In genomic region chr17:17822189-17822978, GRCh38 we compare ENCODE assay signal across 8 cellular contexts. TPM values are rescaled to one million over a fixed set of nuclear protein-coding genes. Genes with fewer than 3 reads are reported as not detected.
DNase-seq lines count a peak whose midpoint lies in the region; ATAC-seq, FAIRE-seq and TF ChIP-seq lines count a peak whose summit lies in the region.

No MANE protein-coding gene starts in this region.

- ATAC-seq in naive thymus-derived CD4-positive, alpha-beta T cell: no peak
- no peak for ATAC-seq in HG03097 (IDR thresholded peaks at IDR 0.05; ENCODE audit: low FRiP score, unreplicated experiment)
- no peak for ATAC-seq in GM21786 (IDR thresholded peaks at IDR 0.05; ENCODE audit: unreplicated experiment)

- H3K27ac Mint-ChIP-seq in naive thymus-derived CD4-positive, alpha-beta T cell: peak overlapping the region; percentile 28 to 94 (median 75)

- H3K9me3 Mint-ChIP-seq in naive thymus-derived CD4-positive, alpha-beta T cell: no peaks in the 10 kb centered on the region

- peak overlapping the region; percentile 77 for H3K9ac ChIP-seq in MM.1S (ENCODE audit: low read length)

- H3F3A ChIP-seq in MM.1S (ENCODE audit: insufficient read depth, low read length): 0 out of 2 replicates have a peak, but pooled peaks cover 3% of the 10 kb centered on the region

- no peaks in the 10 kb centered on the region for H3K9me3 ChIP-seq in MM.1S (replicated peaks; ENCODE audit: insufficient read depth, low read length)
- no peaks in the 10 kb centered on the region for H3K9me3 ChIP-seq in ectodermal cell (ENCODE audit: control insufficient read depth, low read length)
- H3K9me3 ChIP-seq in naive thymus-derived CD4-positive, alpha-beta T cell (ENCODE audit: control insufficient read depth in 2 of 3, low read length in 3 of 3): no peaks in the 10 kb centered on the region

- peaks cover 0 to 22% (median 7%) of the 10 kb centered on the region in 5 donors for H3K36me3 Mint-ChIP-seq in naive thymus-derived CD4-positive, alpha-beta T cell

- H3K4me3 Mint-ChIP-seq in naive thymus-derived CD4-positive, alpha-beta T cell: peak overlapping the region; percentile 55 to 83 (median 77)

- WGBS in ectodermal cell, 2 experiments: 92 to 96% methylated on average over 4 of the region's 4 CpGs

- H3K36me3 ChIP-seq in MM.1S (replicated peaks; ENCODE audit: insufficient read depth, low read length): peaks cover 3% of the 10 kb centered on the region; the same call in 1 of the 2 replicates
- peaks cover under 1% of the 10 kb centered on the region for H3K36me3 ChIP-seq in ectodermal cell (ENCODE audit: control insufficient read depth, insufficient read depth, low read length)
- H3K36me3 ChIP-seq in naive thymus-derived CD4-positive, alpha-beta T cell (ENCODE audit: control insufficient read depth in 2 of 3, insufficient read depth in 3 of 3, low read length in 3 of 3): peaks cover 0 to 27% (median 7%) of the 10 kb centered on the region in 3 experiments

- H3K27me3 Mint-ChIP-seq in naive thymus-derived CD4-positive, alpha-beta T cell: no peaks in the 10 kb centered on the region

- TF ChIP-seq POLR2A in H54 (IDR thresholded peaks at IDR 0.05; ENCODE audit: low read depth, low read length): no peak

- no peaks in the 10 kb centered on the region; the same call in 1 of the 2 replicates for H4K20me1 ChIP-seq in MM.1S (ENCODE audit: insufficient read depth, low read length)

- no peaks in the 10 kb centered on the region for H3K9me2 ChIP-seq in MM.1S (replicated peaks; ENCODE audit: insufficient read depth, low read length)

- CTCF ChIA-PET in naive thymus-derived CD4-positive, alpha-beta T cell (lab: Charles Lee): interaction anchor here (1.2 to 1.4 kb wide), 2 partner anchors 9 to 14 kb away, joined by 5 to 6 read pairs; partner anchors contain the start of gene SREBF1

- H2AFZ ChIP-seq in MM.1S (ENCODE audit: low read length): no peak overlapping the region

- H3K27me3 ChIP-seq in MM.1S (replicated peaks; ENCODE audit: insufficient read depth, low read length): no peaks in the 10 kb centered on the region
- no peaks in the 10 kb centered on the region for H3K27me3 ChIP-seq in ectodermal cell (ENCODE audit: control insufficient read depth, insufficient read depth, low read length, poor library complexity, severe bottlenecking)
- H3K27me3 ChIP-seq in naive thymus-derived CD4-positive, alpha-beta T cell (ENCODE audit: control insufficient read depth in 2 of 2, insufficient read depth in 2 of 2, low read length in 2 of 2): no peaks in the 10 kb centered on the region

- no peak for TF ChIP-seq CTCF in MM.1S (IDR thresholded peaks at IDR 0.05; ENCODE audit: low read length)

- peak overlapping the region; percentile 94 for H3K4me2 ChIP-seq in MM.1S (ENCODE audit: low read depth, low read length)

- DNase-seq in Ammon's horn (ENCODE audit: low spot score): peak; percentile 97
- no peak for DNase-seq in MM.1S
- no peak for DNase-seq in naive thymus-derived CD4-positive, alpha-beta T cell
- no peak for DNase-seq in NCI-H2227 treated with DMSO at 0.1 percent for 48 hours (lab: John Stamatoyannopoulos, UW)
- DNase-seq in H54 (ENCODE audit: insufficient read length, low spot score): no peak

- POLR2A ChIA-PET in naive thymus-derived CD4-positive, alpha-beta T cell (lab: Charles Lee): interaction anchor here (1.0 to 2.0 kb wide), 5 partner anchors 9 to 30 kb away, joined by 3 to 5 read pairs (median 3); no protein-coding TSS in a partner anchor

- H3K27ac ChIP-seq in MM.1S (ENCODE audit: low read length): no peak overlapping the region
- H3K27ac ChIP-seq in ectodermal cell (ENCODE audit: insufficient read depth, low read depth, low read length, poor library complexity, severe bottlenecking): no peak overlapping the region
- peak overlapping the region; percentile 65 for H3K27ac ChIP-seq in naive thymus-derived CD4-positive, alpha-beta T cell (ENCODE audit: low read depth, low read length)

- intact Hi-C loops in naive thymus-derived CD4-positive, alpha-beta T cell (cut with micrococcal nuclease): loop anchor here (5.0 to 10.0 kb wide), 2 partner anchors 492 to 1555 kb away; partner anchors contain the start of genes MAPK7 (in 1 of the 2), SMCR8 (in 1 of the 2) and TOP3A (in 1 of the 2)

- H3K4me3 ChIP-seq in MM.1S (ENCODE audit: low read length): peak overlapping the region; percentile 80
- H3K4me3 ChIP-seq in ectodermal cell (ENCODE audit: insufficient read depth, low read depth, low read length): peak overlapping the region; percentile 31
- peak overlapping the region; percentile 68 for H3K4me3 ChIP-seq in naive thymus-derived CD4-positive, alpha-beta T cell (ENCODE audit: low read length)

- no peak for FAIRE-seq in H54 (lab: Jason Lieb, UNC)

- peaks cover 61 to 86% (median 81%) of the 10 kb centered on the region in 7 donors for H3K4me1 Mint-ChIP-seq in naive thymus-derived CD4-positive, alpha-beta T cell

- peaks cover 67% of the 10 kb centered on the region for H3K79me2 ChIP-seq in MM.1S (ENCODE audit: low read length)

- H3K4me1 ChIP-seq in MM.1S (ENCODE audit: low read length) (peaks cover 34% of the 10 kb centered on the region), ectodermal cell (ENCODE audit: control insufficient read depth, insufficient read depth, low read length) (peaks cover 28% of the 10 kb centered on the region)
- H3K4me1 ChIP-seq in naive thymus-derived CD4-positive, alpha-beta T cell (ENCODE audit: control insufficient read depth in 2 of 2, insufficient read depth in 2 of 2, low read length in 2 of 2): peaks cover 41 to 75% of the 10 kb centered on the region in 2 donors

RNA-seq across cellular contexts. Expression of gene SREBF1, which starts 14.4 kb away (rescaled TPM):
- 58.8 TPM for polyA plus RNA-seq in ectodermal cell (2013, experiment 1 of 4)
- 65.5 TPM for polyA plus RNA-seq in ectodermal cell (2013, experiment 2 of 4)
- polyA plus RNA-seq in ectodermal cell (2013, experiment 3 of 4): 33.2 TPM
- 43.0 TPM for polyA plus RNA-seq in ectodermal cell (2013, experiment 4 of 4)
- total RNA-seq in naive thymus-derived CD4-positive, alpha-beta T cell: 100 to 1,000 TPM in 3 of 5 experiments, 10 to 100 TPM in 2; 30.9 to 281 (median 159) TPM
- polyA plus RNA-seq in naive thymus-derived CD4-positive, alpha-beta T cell: 10 to 100 TPM; 22.4 to 41.3 TPM
